Comparison of ENCODE assay signal across 15 cellular contexts in genomic region chr3:177521305-177521704, GRCh38.
DNase-seq lines count a peak whose midpoint lies in the region; ATAC-seq, FAIRE-seq and TF ChIP-seq lines count a peak whose summit lies in the region.
"Had no signal": no experiment of that assay in that cellular context is flagged by ENCODE, and none has a peak within 500 bp of the region (broad histone marks: within the 10 kb centered on the region; RNA-seq: fewer than 3 reads in every experiment).

No MANE protein-coding gene starts in this region.

- no peak for TF ChIP-seq POLR2A in HepG2 (IDR thresholded peaks at IDR 0.05; ENCODE audit: insufficient read depth in 1 of 2, low read depth in 2 of 2, low read length in 2 of 2)
- TF ChIP-seq POLR2A in right lobe of liver (IDR thresholded peaks at IDR 0.05), result no peak

- CTCF ChIA-PET in HepG2 (lab: Yijun Ruan, JAX; ENCODE audit: low intra/inter-chr PET ratio, low total read pairs), result no interaction called here

- no peak overlapping the region for H3K4me3 ChIP-seq in HepG2 (replicated peaks in 1 of 3; ENCODE audit: insufficient read depth in 1 of 3, low read depth in 2 of 3, low read length in 3 of 3)
- H3K4me3 ChIP-seq in right lobe of liver, result no peak overlapping the region
- H3K4me3 ChIP-seq: spleen had no signal

- TF ChIP-seq EP300 in HepG2 (IDR thresholded peaks at IDR 0.05; ENCODE audit: low read depth in 2 of 2, low read length in 2 of 2) (no peak), HepG2 (CRISPR knock-in tag; IDR thresholded peaks at IDR 0.05; ENCODE audit: borderline replicate concordance) (no peak)

- FAIRE-seq in HepG2 (lab: Jason Lieb, UNC), result no peak
- FAIRE-seq in D721Med (lab: Jason Lieb, UNC), result no peak

- H2AFZ ChIP-seq in HepG2 (ENCODE audit: low read length), result no peak overlapping the region

- H3K36me3 ChIP-seq in HepG2 (replicated peaks in 1 of 2; ENCODE audit: control insufficient read depth in 1 of 2, insufficient read depth in 2 of 2, low read length in 2 of 2) (no peaks in the 10 kb centered on the region), right lobe of liver (no peaks in the 10 kb centered on the region)
- H3K36me3 ChIP-seq: neutrophil, spleen had no signal

- POLR2A ChIA-PET in HepG2 (lab: Yijun Ruan, JAX), result no interaction called here

- TF ChIP-seq CTCF in HepG2 (CRISPR knock-in tag; IDR thresholded peaks at IDR 0.05) (peak; percentile 22; the same call in 1 of the 2 replicates), right lobe of liver (IDR thresholded peaks at IDR 0.05) (no peak), D721Med (IDR thresholded peaks at IDR 0.05; ENCODE audit: insufficient read depth, missing control alignments) (no peak)

- no peak for TF ChIP-seq RAD21 in HepG2 (CRISPR knock-in tag; IDR thresholded peaks at IDR 0.05)

- in situ Hi-C loops in HepG2 (cut with HindIII; ENCODE audit: extremely low pct_ligation_motif_present, low pct_unique_long_range_greater_than_20kb), result no loop called here

- intact Hi-C loops in HepG2 (cut with micrococcal nuclease; ENCODE audit: unreplicated experiment), result no loop called here
- intact Hi-C loops in right lobe of liver (cut with DNase I), result no loop called here
- intact Hi-C loops in left colon (cut with DNase I, micrococcal nuclease), result no loop called here

- no peak overlapping the region for H3K4me2 ChIP-seq in HepG2 (ENCODE audit: low read depth, low read length)

- no peaks in the 10 kb centered on the region for H3K9me3 ChIP-seq in HepG2 (ENCODE audit: low read length)
- H3K9me3 ChIP-seq in right lobe of liver, result no peaks in the 10 kb centered on the region
- H3K9me3 ChIP-seq: neutrophil had no signal

- H3K27me3 ChIP-seq in HepG2 (ENCODE audit: control insufficient read depth in 1 of 2, insufficient read depth in 2 of 2, low read length in 2 of 2) (no peaks in the 10 kb centered on the region), right lobe of liver (no peaks in the 10 kb centered on the region)
- H3K27me3 ChIP-seq: neutrophil, spleen had no signal

- H3K9ac ChIP-seq in HepG2 (ENCODE audit: insufficient read depth, low read depth, low read length), result no peak overlapping the region

- no peaks in the 10 kb centered on the region for H3K79me2 ChIP-seq in HepG2 (ENCODE audit: insufficient read depth, low read length)

- WGBS in HepG2 (ENCODE audit: low lambda C conversion rate), result 88% methylated on average over 5 of the region's 8 CpGs
- 93% methylated on average over 3 of the region's 8 CpGs for WGBS in right lobe of liver (ENCODE audit: insufficient coverage, low coverage, low lambda C conversion rate, missing lambda C conversion rate)

- H3K27ac ChIP-seq in HepG2 (ENCODE audit: extremely low read length, insufficient read depth, low read length) (no peak overlapping the region), right lobe of liver (no peak overlapping the region)
- H3K27ac ChIP-seq: neutrophil, spleen had no signal

- no peak for DNase-seq in HepG2 (ENCODE audit: low spot score)
- no peak for DNase-seq in right lobe of liver
- DNase-seq in SK-N-DZ (ENCODE audit: low spot score), result peak; percentile 25
- peak; percentile 58 to 64 for DNase-seq in left colon
- DNase-seq in D721Med (ENCODE audit: insufficient read length, low spot score), result no peak
- no peak for DNase-seq in NCI-H2081 (lab: John Stamatoyannopoulos, UW)
- DNase-seq in GF-D8 (lab: John Stamatoyannopoulos, UW), result no peak
- DNase-seq in effector CD4-positive, alpha-beta T cell, result no peak
- DNase-seq: cortex of kidney, EL, IMR-90, left cardiac atrium, NCI-H2107, spleen had no signal

- no TSS peak for BruUV-seq in HepG2 (replicated peaks; lab: Mats Ljungman, UMichigan)

- no peaks in the 10 kb centered on the region for H4K20me1 ChIP-seq in HepG2 (ENCODE audit: insufficient read depth, low read length)

- ATAC-seq in HepG2 (no peak), right lobe of liver (no peak), left colon (peak; percentile 80)
- ATAC-seq: left cardiac atrium had no signal

- peaks cover 59% of the 10 kb centered on the region for H3K4me1 ChIP-seq in HepG2 (ENCODE audit: insufficient read depth, low read length)
- peaks cover 0 to 8% (median 0%) of the 10 kb centered on the region in 4 donors for H3K4me1 ChIP-seq in right lobe of liver

TF ChIP-seq in HepG2, 621 proteins besides CTCF, POLR2A, EP300 and RAD21:
- no peak for TF ChIP-seq SRSF4 (IDR thresholded peaks at IDR 0.05; ENCODE audit: low read depth, low read length, poor library complexity, severe bottlenecking)
- no peak for TF ChIP-seq SPEN (CRISPR knock-in tag; IDR thresholded peaks at IDR 0.05; ENCODE audit: low read depth)
- peak; percentile 51; the same call in 1 of the 2 replicates for TF ChIP-seq ZBTB38 (CRISPR knock-in tag; IDR thresholded peaks at IDR 0.05)
- TF ChIP-seq ZNF484 (CRISPR knock-in tag; IDR thresholded peaks at IDR 0.05; ENCODE audit: borderline replicate concordance, low read depth), result no peak
- peak; percentile 42; the same call in 1 of the 2 replicates for TF ChIP-seq STAG1 (CRISPR knock-in tag; IDR thresholded peaks at IDR 0.05)
- TF ChIP-seq ZNF441 (CRISPR knock-in tag; IDR thresholded peaks at IDR 0.05; ENCODE audit: borderline replicate concordance), result no peak
- no peak for TF ChIP-seq CENPX (CRISPR knock-in tag; IDR thresholded peaks at IDR 0.05)
- no peak for TF ChIP-seq GMEB1 (CRISPR knock-in tag; IDR thresholded peaks at IDR 0.05; ENCODE audit: borderline replicate concordance)
- TF ChIP-seq HMGXB3 (CRISPR knock-in tag; IDR thresholded peaks at IDR 0.05; ENCODE audit: borderline replicate concordance), result no peak

Comparison
In these comparisons a context has a peak if more than half of its experiments do, and no peak if none do; other contexts are left out.
1. DNase-seq: peak in SK-N-DZ (single experiment) and left colon (2 of 2); none in HepG2 (single experiment), right lobe of liver (0 of 3), D721Med (single experiment), NCI-H2081 (0 of 2), GF-D8 (single experiment) and effector CD4-positive, alpha-beta T cell (single experiment).